15 cellular contexts compared by ENCODE assay signal in genomic region chr13:28602580-28602979, GRCh38. TPM values are rescaled to one million over a fixed set of nuclear protein-coding genes. Genes with fewer than 3 reads are reported as not detected.
DNase-seq lines count a peak whose midpoint lies in the region; TF ChIP-seq lines count a peak whose summit lies in the region.
"Had no signal": no experiment of that assay in that cellular context is flagged by ENCODE, and none has a peak within 500 bp of the region (broad histone marks: within the 10 kb centered on the region; RNA-seq: fewer than 3 reads in every experiment).

No MANE protein-coding gene starts in this region.

- TF ChIP-seq EP300 in SK-N-SH (IDR thresholded peaks at IDR 0.05; ENCODE audit: borderline replicate concordance in 1 of 2, low read depth in 1 of 2, low read length in 1 of 2) = no peak

- H3K4me2 ChIP-seq in hepatocyte (peak overlapping the region; percentile 35), SK-N-SH (no peak overlapping the region)
- H3K4me2 ChIP-seq: BLaER1 had no signal

- DNase-seq in left ventricle myocardium inferior (no peak), right atrium auricular region (ENCODE audit: low spot score) (no peak), hepatocyte (ENCODE audit: low spot score) (no peak), SK-N-SH (no peak), NCI-H1694 treated with DMSO at 0.1 percent for 48 hours (lab: John Stamatoyannopoulos, UW) (no peak), NCI-H146 (lab: John Stamatoyannopoulos, UW) (no peak)
- DNase-seq in activated CD4-positive, alpha-beta T cell treated with anti-CD3 and anti-CD28 coated beads, Interleukin-2, amount 50 U/mL, for 48 hours = no peak
- DNase-seq: CD4-positive, CD25-positive, alpha-beta regulatory T cell; DMS53; GM23248; H9 had no signal

- WGBS in hepatocyte (ENCODE audit: low lambda C conversion rate, missing lambda C conversion rate) = 90% methylated on average over 2 of the region's 2 CpGs
- 95% methylated on average over 2 of the region's 2 CpGs for WGBS in SK-N-SH (ENCODE audit: low lambda C conversion rate)

- POLR2A ChIA-PET in SK-N-SH (lab: Yijun Ruan, JAX) = no interaction called here

- CTCF ChIA-PET in SK-N-SH (lab: Yijun Ruan, JAX) = no interaction called here

- H3K27me3 Mint-ChIP-seq in nephron (ENCODE audit: low read depth) = peaks cover 7% of the 10 kb centered on the region
- H3K27me3 Mint-ChIP-seq: IgD-negative memory B cell had no signal

- H3K27ac ChIP-seq in left ventricle myocardium inferior (replicated peaks) = peak overlapping the region; percentile 69
- peak overlapping the region in 1 of 2 donors; percentile 11 for H3K27ac ChIP-seq in right atrium auricular region
- H3K27ac ChIP-seq in hepatocyte = no peak overlapping the region
- H3K27ac ChIP-seq in SK-N-SH (ENCODE audit: low read depth in 2 of 2, low read length in 1 of 2) = no peak overlapping the region
- H3K27ac ChIP-seq: 22Rv1, BLaER1, GM23248 had no signal

- TF ChIP-seq CTCF in left ventricle myocardium inferior (IDR thresholded peaks at IDR 0.05; ENCODE audit: borderline replicate concordance) = no peak
- no peak for TF ChIP-seq CTCF in right atrium auricular region (IDR thresholded peaks at IDR 0.05)
- no peak for TF ChIP-seq CTCF in hepatocyte (IDR thresholded peaks at IDR 0.05; ENCODE audit: poor library complexity)
- TF ChIP-seq CTCF in nephron (IDR thresholded peaks at IDR 0.05; ENCODE audit: unreplicated experiment in 3 of 3) = no peak
- no peak for TF ChIP-seq CTCF in SK-N-SH (IDR thresholded peaks at IDR 0.05)

- no peak overlapping the region for H3K9ac ChIP-seq in SK-N-SH
- H3K9ac ChIP-seq: BLaER1, GM23248 had no signal

- H2AFZ ChIP-seq in hepatocyte = no peak overlapping the region
- no peak overlapping the region for H2AFZ ChIP-seq in SK-N-SH (ENCODE audit: low read depth)
- H2AFZ ChIP-seq: GM23248 had no signal

- H3K4me3 ChIP-seq in left ventricle myocardium inferior (no peak overlapping the region), right atrium auricular region (no peak overlapping the region), hepatocyte (no peak overlapping the region), SK-N-SH (ENCODE audit: low read depth in 2 of 2, low read length in 1 of 2) (no peak overlapping the region)
- H3K4me3 ChIP-seq: BLaER1, GM23248 had no signal

- no peak for TF ChIP-seq RAD21 in SK-N-SH (IDR thresholded peaks at IDR 0.05; ENCODE audit: low read length)

- H3K9me3 Mint-ChIP-seq in nephron = no peaks in the 10 kb centered on the region
- H3K9me3 Mint-ChIP-seq: H9 had no signal

- intact Hi-C loops in left ventricle myocardium inferior (cut with micrococcal nuclease) = no loop called here

- H3K9me3 ChIP-seq in left ventricle myocardium inferior (replicated peaks) (peaks cover 8% of the 10 kb centered on the region), right atrium auricular region (no peaks in the 10 kb centered on the region), hepatocyte (ENCODE audit: low read depth) (no peaks in the 10 kb centered on the region), SK-N-SH (no peaks in the 10 kb centered on the region)
- H3K9me3 ChIP-seq: BLaER1 had no signal

- no peaks in the 10 kb centered on the region for H3F3A ChIP-seq in SK-N-SH (replicated peaks; ENCODE audit: insufficient read depth)

- H3K4me1 ChIP-seq in left ventricle myocardium inferior (no peaks in the 10 kb centered on the region), right atrium auricular region (no peaks in the 10 kb centered on the region), hepatocyte (ENCODE audit: insufficient read depth) (no peaks in the 10 kb centered on the region), SK-N-SH (ENCODE audit: control insufficient read depth in 1 of 2, insufficient read depth in 2 of 2, low read depth in 1 of 2, low read length in 1 of 2) (no peaks in the 10 kb centered on the region)

- no peaks in the 10 kb centered on the region for H3K36me3 Mint-ChIP-seq in nephron (ENCODE audit: low read depth)
- H3K36me3 Mint-ChIP-seq: CD4-positive, CD25-positive, alpha-beta regulatory T cell; IgD-negative memory B cell had no signal

- H4K20me1 ChIP-seq in hepatocyte (ENCODE audit: insufficient read depth, poor library complexity, severe bottlenecking) = no peaks in the 10 kb centered on the region
- H4K20me1 ChIP-seq in SK-N-SH (ENCODE audit: insufficient read depth) = no peaks in the 10 kb centered on the region
- H4K20me1 ChIP-seq: BLaER1 had no signal

- H3K36me3 ChIP-seq in left ventricle myocardium inferior (no peaks in the 10 kb centered on the region), right atrium auricular region (no peaks in the 10 kb centered on the region), hepatocyte (replicated peaks; ENCODE audit: insufficient read depth, low read depth) (no peaks in the 10 kb centered on the region), SK-N-SH (replicated peaks in 1 of 2; ENCODE audit: control insufficient read depth in 1 of 2, insufficient read depth in 2 of 2, low read length in 1 of 2) (no peaks in the 10 kb centered on the region)
- H3K36me3 ChIP-seq: BLaER1 had no signal

- H3K27me3 ChIP-seq in left ventricle myocardium inferior (ENCODE audit: low read depth) (no peaks in the 10 kb centered on the region), right atrium auricular region (no peaks in the 10 kb centered on the region), hepatocyte (no peaks in the 10 kb centered on the region), SK-N-SH (ENCODE audit: insufficient read depth) (no peaks in the 10 kb centered on the region)
- H3K27me3 ChIP-seq: BLaER1 had no signal

- H3K4me1 Mint-ChIP-seq in nephron = peaks cover 19% of the 10 kb centered on the region
- H3K4me1 Mint-ChIP-seq: CD4-positive, CD25-positive, alpha-beta regulatory T cell had no signal

- no peak overlapping the region for H3K4me3 Mint-ChIP-seq in nephron
- H3K4me3 Mint-ChIP-seq: CD4-positive, CD25-positive, alpha-beta regulatory T cell; H9 had no signal

- H3K27ac Mint-ChIP-seq in nephron = peak overlapping the region in 2 of 3 experiments; percentile 2 to 19
- H3K27ac Mint-ChIP-seq: CD4-positive, CD25-positive, alpha-beta regulatory T cell had no signal

- H3K9me2 ChIP-seq in hepatocyte (replicated peaks; ENCODE audit: insufficient read depth) (no peaks in the 10 kb centered on the region), SK-N-SH (no peaks in the 10 kb centered on the region)

- H3K79me2 ChIP-seq in hepatocyte (no peaks in the 10 kb centered on the region), SK-N-SH (ENCODE audit: insufficient read depth) (no peaks in the 10 kb centered on the region)

TF ChIP-seq in SK-N-SH, 30 proteins besides CTCF, POLR2A, EP300 and RAD21 (continues in another document):
- TF ChIP-seq USF1 (IDR thresholded peaks at IDR 0.05; ENCODE audit: borderline replicate concordance, low read depth) = no peak
- no peak for TF ChIP-seq NFIC (IDR thresholded peaks at IDR 0.05; ENCODE audit: borderline replicate concordance)
- TF ChIP-seq, protein P1, sequence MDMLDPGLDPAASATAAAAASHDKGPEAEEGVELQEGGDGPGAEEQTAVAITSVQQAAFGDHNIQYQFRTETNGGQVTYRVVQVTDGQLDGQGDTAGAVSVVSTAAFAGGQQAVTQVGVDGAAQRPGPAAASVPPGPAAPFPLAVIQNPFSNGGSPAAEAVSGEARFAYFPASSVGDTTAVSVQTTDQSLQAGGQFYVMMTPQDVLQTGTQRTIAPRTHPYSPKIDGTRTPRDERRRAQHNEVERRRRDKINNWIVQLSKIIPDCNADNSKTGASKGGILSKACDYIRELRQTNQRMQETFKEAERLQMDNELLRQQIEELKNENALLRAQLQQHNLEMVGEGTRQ (IDR thresholded peaks at IDR 0.05; ENCODE audit: borderline replicate concordance, low read depth, low read length) = no peak
- TF ChIP-seq FOXM1 (IDR thresholded peaks at IDR 0.05; ENCODE audit: low read depth) = no peak
- no peak for TF ChIP-seq TAF1 (IDR thresholded peaks at IDR 0.05; ENCODE audit: borderline replicate concordance, low read depth, low read length)
- TF ChIP-seq MXI1 (IDR thresholded peaks at IDR 0.05; ENCODE audit: low read depth, low read length) = no peak
- no peak for TF ChIP-seq RFX5 (IDR thresholded peaks at IDR 0.05; ENCODE audit: low read length)
- TF ChIP-seq SIN3A (IDR thresholded peaks at IDR 0.05; ENCODE audit: borderline replicate concordance, low read depth, low read length) = no peak
- no peak for TF ChIP-seq REST (IDR thresholded peaks at IDR 0.05; ENCODE audit: low read depth, low read length)

RNA-seq across cellular contexts. Expression of gene POMP, which starts 56.4 kb away (rescaled TPM):
- 101 TPM for total RNA-seq in left ventricle myocardium inferior
- total RNA-seq in right atrium auricular region = 10 to 100 TPM; 88.2 to 93.7 TPM
- total RNA-seq in hepatocyte = 88.1 and 96.6 TPM in 2 replicates
- 198 and 203 TPM in 2 replicates for polyA plus RNA-seq in hepatocyte
- polyA plus RNA-seq in SK-N-SH (2012; rRNA removed) = 37.1 and 39.8 TPM in 2 replicates
- 64.5 and 103 TPM in 2 replicates for polyA plus RNA-seq in SK-N-SH (2012; cell fraction: cytosol; rRNA removed)
- polyA plus RNA-seq in SK-N-SH (2012; cell fraction: nucleus; rRNA removed) = 10.1 and 16.0 TPM in 2 replicates
